Comparison of ENCODE assay signal across 12 cellular contexts in the genomic region with DNA sequence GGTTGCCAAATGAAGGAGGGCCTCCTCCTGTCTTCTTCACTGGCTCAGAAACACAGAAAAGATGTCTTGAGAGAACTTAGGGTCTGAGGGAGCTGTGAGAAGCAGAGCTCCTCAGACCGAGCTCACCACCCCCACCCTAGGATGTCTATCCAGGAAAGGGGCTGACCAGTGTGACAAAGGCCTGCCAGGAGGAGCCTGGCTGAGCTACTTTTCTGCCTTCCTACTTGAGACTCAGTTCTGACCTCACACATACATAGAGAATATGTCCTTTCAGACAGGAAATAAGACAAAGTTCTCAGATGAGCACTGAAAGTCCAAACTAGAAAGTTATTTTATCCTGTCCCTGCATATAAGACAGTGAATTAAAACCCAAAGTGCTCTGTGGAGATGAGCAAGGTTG. TPM values are rescaled to one million over a fixed set of nuclear protein-coding genes. Genes with fewer than 3 reads are reported as not detected.
DNase-seq lines count a peak whose midpoint lies in the region; ATAC-seq, FAIRE-seq and TF ChIP-seq lines count a peak whose summit lies in the region.
"Had no signal": no experiment of that assay in that cellular context is flagged by ENCODE, and none has a peak within 500 bp of the region (broad histone marks: within the 10 kb centered on the region; RNA-seq: fewer than 3 reads in every experiment).

No MANE protein-coding gene starts in this region.

- peak overlapping the region; percentile 73 for H2AFZ ChIP-seq in GM12878 (ENCODE audit: control insufficient read depth, low read depth, low read length)

- no peak for TF ChIP-seq CTCF in heart right ventricle (IDR thresholded peaks at IDR 0.05)
- TF ChIP-seq CTCF in right atrium auricular region (IDR thresholded peaks at IDR 0.05) = no peak
- no peak for TF ChIP-seq CTCF in GM12878 (IDR thresholded peaks at IDR 0.05 in 2 of 3, conservative IDR thresholded peaks at IDR 0.05 in 1 of 3; ENCODE audit: control insufficient read depth in 2 of 3, extremely low read depth in 1 of 3, insufficient read depth in 1 of 3, low read depth in 3 of 3, low read length in 3 of 3)
- no peak for TF ChIP-seq CTCF in GM10266 (IDR thresholded peaks at IDR 0.05; ENCODE audit: control insufficient read depth, insufficient read depth, low read depth, missing control alignments)
- TF ChIP-seq CTCF in RWPE1 (conservative IDR thresholded peaks at IDR 0.05; ENCODE audit: low read depth) = no peak
- no peak for TF ChIP-seq CTCF in tibial nerve (IDR thresholded peaks at IDR 0.05)

- TF ChIP-seq POLR2A in GM12878 (IDR thresholded peaks at IDR 0.05; ENCODE audit: low read depth, low read length) = no peak; the same call in none of the 2 replicates
- TF ChIP-seq POLR2A in tibial nerve (IDR thresholded peaks at IDR 0.05) = no peak

- intact Hi-C loops in heart right ventricle (cut with DNase I) = no loop called here
- intact Hi-C loops in GM12878 (cut with micrococcal nuclease; ENCODE audit: unreplicated experiment) = loop anchor here (10.0 kb wide), 1 partner anchor 143 kb away; no protein-coding TSS in a partner anchor

- RAD21 ChIA-PET in GM12878 (lab: Charles Lee; ENCODE audit: unreplicated experiment) = interaction anchor here (0.7 to 1.8 kb wide), 6 partner anchors 52 to 144 kb away, joined by 3 to 10 read pairs (median 4); no protein-coding TSS in a partner anchor

- POLR2A ChIA-PET in GM12878 (lab: Charles Lee) (interaction anchor here (0.6 to 1.4 kb wide), 3 partner anchors 9 to 63 kb away, joined by 3 read pairs; no protein-coding TSS in a partner anchor), RWPE1 (lab: Yijun Ruan, JAX; ENCODE audit: low non-redundant PET) (no interaction called here)

- ATAC-seq in heart right ventricle = peak in 5 of 8 donors; percentile 47 to 64 (median 53)
- ATAC-seq in HG03066 (IDR thresholded peaks at IDR 0.05; ENCODE audit: low read depth, unreplicated experiment) = peak; percentile 54
- ATAC-seq in GM12878 = peak; percentile 67

- CTCF ChIA-PET in GM12878 (lab: Yijun Ruan, JAX) = interaction anchor here (0.6 to 4.1 kb wide), 6 partner anchors 27 to 126 kb away, joined by 3 to 18 read pairs (median 4); partner anchors contain the start of gene SETD2
- CTCF ChIA-PET in RWPE1 (lab: Yijun Ruan, JAX) = no interaction called here

- H3K4me2 ChIP-seq in GM12878 (ENCODE audit: control insufficient read depth, insufficient read depth) = peak overlapping the region; percentile 88

- H3K4me3 ChIP-seq in heart right ventricle (peak overlapping the region in 3 of 10 donors; percentile 1 to 24 (median 19)), right atrium auricular region (no peak overlapping the region), GM12878 (peak overlapping the region; percentile 25; the same call in 1 of the 2 replicates), tibial nerve (no peak overlapping the region)
- H3K4me3 ChIP-seq: tibial artery had no signal

- peak overlapping the region; percentile 64 for H3K9ac ChIP-seq in GM12878 (ENCODE audit: control insufficient read depth, insufficient read depth, low read length)

- DNase-seq in heart right ventricle (no peak), right atrium auricular region (ENCODE audit: low spot score) (no peak), GM12878 (ENCODE audit: low read depth, low spot score) (no peak), T-helper 1 cell (no peak), GM10266 (ENCODE audit: extremely low spot score) (no peak), RWPE1 (ENCODE audit: low spot score) (no peak), tibial nerve (ENCODE audit: low spot score in 2 of 2) (no peak)
- DNase-seq: activated naive CD4-positive, alpha-beta T cell; nephron progenitor cell; RPMI8226 had no signal

- no peaks in the 10 kb centered on the region for H3K79me2 ChIP-seq in GM12878 (ENCODE audit: control insufficient read depth, insufficient read depth, low read length)

- H3K27ac ChIP-seq in heart right ventricle (peak overlapping the region in 9 of 10 donors; percentile 15 to 72 (median 43)), right atrium auricular region (no peak overlapping the region), GM12878 (ENCODE audit: control insufficient read depth, insufficient read depth) (peak overlapping the region; percentile 92), RWPE1 (no peak overlapping the region), tibial nerve (no peak overlapping the region)
- H3K27ac ChIP-seq: tibial artery had no signal

- in situ Hi-C loops in GM12878 (cut with MboI) = no loop called here

- BruUV-seq in GM12878 (replicated peaks; lab: Mats Ljungman, UMichigan) = no TSS peak

- H4K20me1 ChIP-seq in GM12878 (ENCODE audit: control insufficient read depth, insufficient read depth) = no peaks in the 10 kb centered on the region

- SMC1A ChIA-PET in GM12878 (lab: Charles Lee; ENCODE audit: uncharacterized antibody, unreplicated experiment) = interaction anchor here (0.8 to 1.4 kb wide), 10 partner anchors 12 to 281 kb away, joined by 3 to 6 read pairs (median 4); partner anchors contain the start of gene SETD2

- TF ChIP-seq RAD21 in GM12878 (IDR thresholded peaks at IDR 0.05; ENCODE audit: insufficient read depth, low read depth, low read length) = no peak

- H3K9me3 ChIP-seq in heart right ventricle (no peaks in the 10 kb centered on the region), right atrium auricular region (no peaks in the 10 kb centered on the region), GM12878 (replicated peaks; ENCODE audit: control insufficient read depth, insufficient read depth, low read length) (no peaks in the 10 kb centered on the region), tibial nerve (no peaks in the 10 kb centered on the region)
- H3K9me3 ChIP-seq: tibial artery had no signal

- TF ChIP-seq EP300 in GM12878 (IDR thresholded peaks at IDR 0.05; ENCODE audit: borderline replicate concordance in 1 of 2, control insufficient read depth in 1 of 2, low read depth in 2 of 2, low read length in 2 of 2) (no peak), tibial nerve (IDR thresholded peaks at IDR 0.05) (no peak)

- H3K4me1 ChIP-seq in heart right ventricle = peaks cover 0 to 41% (median 7%) of the 10 kb centered on the region in 9 donors
- no peaks in the 10 kb centered on the region for H3K4me1 ChIP-seq in right atrium auricular region
- H3K4me1 ChIP-seq in GM12878 (ENCODE audit: control insufficient read depth, insufficient read depth, low read length) = peaks cover 46% of the 10 kb centered on the region
- peaks cover 0 to 2% (median 0%) of the 10 kb centered on the region in 4 donors for H3K4me1 ChIP-seq in tibial nerve
- H3K4me1 ChIP-seq: tibial artery had no signal

- WGBS in heart right ventricle, 2 donors = 40 to 50% methylated on average over 1 of the region's 1 CpG
- 0% methylated on average over 1 of the region's 1 CpG for WGBS in GM12878 (ENCODE audit: insufficient coverage, insufficient replicate concordance, low lambda C conversion rate, missing lambda C conversion rate)
- 46 to 58% methylated on average over 1 of the region's 1 CpG for WGBS in tibial nerve, 2 donors

- no peak for FAIRE-seq in GM12878 (lab: Jason Lieb, UNC)

- H3K27me3 ChIP-seq in heart right ventricle (no peaks in the 10 kb centered on the region), right atrium auricular region (no peaks in the 10 kb centered on the region), GM12878 (replicated peaks in 1 of 2; ENCODE audit: control insufficient read depth in 2 of 2, insufficient read depth in 2 of 2, low read length in 1 of 2) (no peaks in the 10 kb centered on the region), tibial nerve (no peaks in the 10 kb centered on the region)
- H3K27me3 ChIP-seq: tibial artery had no signal

- H3K36me3 ChIP-seq in heart right ventricle = no peaks in the 10 kb centered on the region
- H3K36me3 ChIP-seq in right atrium auricular region = no peaks in the 10 kb centered on the region
- H3K36me3 ChIP-seq in GM12878 (ENCODE audit: control insufficient read depth in 2 of 2, insufficient read depth in 2 of 2, low read length in 1 of 2) = no peaks in the 10 kb centered on the region
- H3K36me3 ChIP-seq in tibial nerve = peaks cover 0 to 11% (median 0%) of the 10 kb centered on the region in 3 donors
- H3K36me3 ChIP-seq: tibial artery had no signal

RNA-seq across cellular contexts. Expression of gene KIF9, which starts 54.5 kb away (rescaled TPM):
- 10 to 100 TPM in 2 of 10 donors, 1 to 10 TPM in 8; 6.3 to 12.9 (median 8.5) TPM for total RNA-seq in heart right ventricle
- 10 to 100 TPM in 1 of 2 donors, 1 to 10 TPM in 1; 4.2 to 16.6 TPM for polyA plus RNA-seq in heart right ventricle
- 10 to 100 TPM in 1 of 2 donors, 1 to 10 TPM in 1; 8.8 to 10.5 TPM for total RNA-seq in right atrium auricular region
- 4.6 and 5.2 TPM in 2 replicates for total RNA-seq in GM12878 (2013; cell fraction: nucleolus; rRNA removed)
- 4.6 and 6.8 TPM in 2 replicates for total RNA-seq in GM12878 (2014; rRNA removed)
- 4.1 and 5.2 TPM in 2 replicates for total RNA-seq in GM12878 (2014; rRNA removed; fragmentation: Illumina TruSeq; extraction: Trizol)
- 4.6 and 6.3 TPM in 2 replicates for total RNA-seq in GM12878 (2021)
- polyA plus RNA-seq in GM12878 (2011; ENCODE audit: low read depth) = 2.3 TPM
- polyA plus RNA-seq in GM12878 (2011; rRNA removed) = 5.3 and 6.7 TPM in 2 replicates
- polyA plus RNA-seq in GM12878 (2011; cell fraction: cytosol; rRNA removed) = 4.0 and 4.5 TPM in 2 replicates
- polyA plus RNA-seq in GM12878 (2011; cell fraction: nucleus; rRNA removed) = 5.0 and 5.5 TPM in 2 replicates
- polyA plus RNA-seq in GM12878 (2012) = 3.8 and 4.6 TPM in 2 replicates
- 2.7 and 3.0 TPM in 2 replicates for polyA plus RNA-seq in GM12878 (2014; fragmentation: Illumina TruSeq; extraction: Trizol)
- 1 to 10 TPM; 7.6 to 8.0 TPM for polyA plus RNA-seq in GM12878 (2014; fragmentation: Nextera tagmentation; extraction: Ambion mirVana)
- polyA plus RNA-seq in GM12878 (2014; rRNA removed) = 5.4 TPM in 2 replicates
- polyA plus RNA-seq in GM12878 (2016; fragmentation: Nextera tagmentation; extraction: Ambion mirVana) = 10 to 100 TPM in 1 of 2 experiments, 1 to 10 TPM in 1; 8.2 to 10.2 TPM
- polyA minus RNA-seq in GM12878 (2011; rRNA and poly(A)+ RNA removed) = 2.0 and 2.6 TPM in 2 replicates
- polyA minus RNA-seq in GM12878 (2011; cell fraction: cytosol; rRNA and poly(A)+ RNA removed) = 2.3 and 3.5 TPM in 2 replicates
- polyA minus RNA-seq in GM12878 (2011; cell fraction: nucleus; rRNA and poly(A)+ RNA removed) = 3.5 and 3.9 TPM in 2 replicates
- total RNA-seq in tibial nerve = 10 to 100 TPM in 1 of 4 donors, 1 to 10 TPM in 2, under 1 TPM in 1; 0.59 to 20.3 (median 5.2) TPM

RNA-seq across cellular contexts. Expression of gene KLHL18, which starts 54.7 kb away (rescaled TPM):
- total RNA-seq in heart right ventricle (10 to 100 TPM; 32.1 to 52.5 (median 41.6) TPM), right atrium auricular region (10 to 100 TPM; 12.9 to 18.8 TPM), GM12878 (2014; rRNA removed) (28.6 and 32.1 TPM in 2 replicates), GM12878 (2014; rRNA removed; fragmentation: Illumina TruSeq; extraction: Trizol) (22.7 and 24.0 TPM in 2 replicates), GM12878 (2021) (51.5 and 56.5 TPM in 2 replicates), tibial nerve (10 to 100 TPM in 3 of 4 donors, 1 to 10 TPM in 1; 8.2 to 17.7 (median 13.7) TPM)
- polyA plus RNA-seq in heart right ventricle (10 to 100 TPM; 58.5 to 85.7 TPM), GM12878 (2011; rRNA removed) (36.7 and 61.5 TPM in 2 replicates), GM12878 (2014; fragmentation: Illumina TruSeq; extraction: Trizol) (20.2 and 28.5 TPM in 2 replicates), GM12878 (2014; fragmentation: Nextera tagmentation; extraction: Ambion mirVana) (10 to 100 TPM; 65.6 to 69.8 TPM), GM12878 (2014; rRNA removed) (32.6 and 35.6 TPM in 2 replicates), GM12878 (2016; fragmentation: Nextera tagmentation; extraction: Ambion mirVana) (10 to 100 TPM; 51.8 to 56.6 TPM)
- total RNA-seq in GM12878 (2013; cell fraction: nucleolus; rRNA removed) = 47.7 and 66.7 TPM in 2 replicates
- 12.4 TPM for polyA plus RNA-seq in GM12878 (2011; ENCODE audit: low read depth)
- 64.6 and 76.1 TPM in 2 replicates for polyA plus RNA-seq in GM12878 (2011; cell fraction: cytosol; rRNA removed)
- polyA plus RNA-seq in GM12878 (2011; cell fraction: nucleus; rRNA removed) = 39.0 and 50.3 TPM in 2 replicates
- 26.6 and 31.3 TPM in 2 replicates for polyA plus RNA-seq in GM12878 (2012)
- 49.1 and 54.9 TPM in 2 replicates for polyA minus RNA-seq in GM12878 (2011; rRNA and poly(A)+ RNA removed)
- 11.1 and 13.2 TPM in 2 replicates for polyA minus RNA-seq in GM12878 (2011; cell fraction: cytosol; rRNA and poly(A)+ RNA removed)
- polyA minus RNA-seq in GM12878 (2011; cell fraction: nucleus; rRNA and poly(A)+ RNA removed) = 10.8 and 22.6 TPM in 2 replicates

Comparison
In these comparisons a context has a peak if more than half of its experiments do, and no peak if none do; other contexts are left out.
1. H3K27ac ChIP-seq: peak in heart right ventricle (9 of 10) and GM12878 (single experiment); none in right atrium auricular region (0 of 2), RWPE1 (single experiment) and tibial nerve (0 of 4).
2. Peak in every context shown above with its lines, with median percentiles within 50 percentile points of each other: ATAC-seq.